12 cellular contexts compared by ENCODE assay signal in the genomic region with DNA sequence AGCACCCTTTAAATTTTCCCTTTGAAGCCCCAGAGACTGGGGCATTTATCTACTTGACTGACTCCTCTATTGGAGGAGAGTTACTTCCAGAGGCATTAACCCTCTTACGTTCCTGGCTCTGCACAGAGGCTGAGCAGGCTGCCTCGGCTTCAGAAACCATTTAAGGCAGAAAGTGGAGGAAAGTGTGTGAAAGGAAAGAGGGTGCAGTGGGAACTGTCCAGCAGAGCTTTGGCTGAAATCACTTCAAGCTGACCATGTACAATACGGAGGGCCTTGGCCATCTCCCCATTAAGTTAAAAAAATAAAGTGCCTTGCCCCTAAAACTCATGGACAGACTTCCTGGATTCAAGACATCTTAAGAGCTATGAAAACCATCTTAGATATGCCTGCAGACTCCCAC.
DNase-seq lines count a peak whose midpoint lies in the region; ATAC-seq and TF ChIP-seq lines count a peak whose summit lies in the region.
"Had no signal": no experiment of that assay in that cellular context is flagged by ENCODE, and none has a peak within 500 bp of the region (broad histone marks: within the 10 kb centered on the region; RNA-seq: fewer than 3 reads in every experiment).

No MANE protein-coding gene starts in this region.

- 0 out of 2 replicates have a peak overlapping the region, but pooled peaks have one; percentile 63 for H2AFZ ChIP-seq in GM23338
- no peak overlapping the region for H2AFZ ChIP-seq in mammary epithelial cell (ENCODE audit: low read depth, low read length)

- H3K9ac ChIP-seq in mammary epithelial cell (ENCODE audit: insufficient read depth, low read length) (no peak overlapping the region), mesendoderm (ENCODE audit: low read length) (no peak overlapping the region)

- no peak for TF ChIP-seq EP300 in sigmoid colon (IDR thresholded peaks at IDR 0.05)

- dilution Hi-C loops in mammary epithelial cell (cut with HindIII; ENCODE audit: low sequenced_read_pairs) = no loop called here

- no peak overlapping the region for H3K18ac ChIP-seq in mesendoderm (ENCODE audit: low read length)

- H3K27ac ChIP-seq in GM23338 (ENCODE audit: low read depth) = no peak overlapping the region
- H3K27ac ChIP-seq in mammary epithelial cell (ENCODE audit: insufficient read depth, low read depth, low read length) = no peak overlapping the region
- no peak overlapping the region for H3K27ac ChIP-seq in mesendoderm (ENCODE audit: low read depth, low read length)
- no peak overlapping the region for H3K27ac ChIP-seq in aorta (ENCODE audit: low read depth in 1 of 2, low read length in 2 of 2)
- H3K27ac ChIP-seq in sigmoid colon = no peak overlapping the region

- DNase-seq in GM23338 (ENCODE audit: low spot score) (peak; percentile 67), NCI-H69 (lab: John Stamatoyannopoulos, UW) (peak; percentile 12), mammary epithelial cell (peak; percentile 37), mesendoderm (peak; percentile 66), G401 (ENCODE audit: low spot score) (no peak), aorta (no peak), sigmoid colon (no peak)
- DNase-seq: activated CD4-positive, CD25-positive, alpha-beta regulatory T cell treated with anti-CD3 and anti-CD28 coated beads, Interleukin-2, amount 50 U/mL, for 72 hours; NCI-H2029; right cardiac atrium had no signal

- intact Hi-C loops in mammary epithelial cell (cut with micrococcal nuclease) (no loop called here), aorta (cut with DNase I) (no loop called here), sigmoid colon (cut with DNase I) (no loop called here)

- no peak overlapping the region for H4K5ac ChIP-seq in mesendoderm (ENCODE audit: low read length)

- no peaks in the 10 kb centered on the region for H3F3A ChIP-seq in GM23338 (replicated peaks; ENCODE audit: low read depth)

- H4K20me1 ChIP-seq in GM23338 (replicated peaks; ENCODE audit: insufficient read depth) (no peaks in the 10 kb centered on the region; the same call in 1 of the 2 replicates), mammary epithelial cell (ENCODE audit: insufficient read depth, low read length) (no peaks in the 10 kb centered on the region)

- H3K27me3 Mint-ChIP-seq in GM23338 (ENCODE audit: insufficient read depth, low read depth, poor library complexity) = peaks cover 2% of the 10 kb centered on the region

- no peak overlapping the region for H3K4ac ChIP-seq in mesendoderm (ENCODE audit: low read depth, low read length)

- ATAC-seq in GM23338 (peak; percentile 86), GM19395 (IDR thresholded peaks at IDR 0.05; ENCODE audit: unreplicated experiment) (no peak), aorta (ENCODE audit: low FRiP score) (no peak)
- ATAC-seq: Panc1, right cardiac atrium had no signal

- no peak for TF ChIP-seq POLR2A in sigmoid colon (IDR thresholded peaks at IDR 0.05)

- CTCF ChIA-PET in mammary epithelial cell (lab: Charles Lee; ENCODE audit: low non-redundant PET) = no interaction called here

- H3K27me3 ChIP-seq in GM23338 (ENCODE audit: insufficient read depth) (no peaks in the 10 kb centered on the region), mammary epithelial cell (ENCODE audit: insufficient read depth, low read length) (no peaks in the 10 kb centered on the region), mesendoderm (ENCODE audit: insufficient read depth, low read length, poor library complexity) (no peaks in the 10 kb centered on the region), aorta (ENCODE audit: control insufficient read depth in 1 of 2, insufficient read depth in 2 of 2, low read length in 1 of 2) (no peaks in the 10 kb centered on the region), sigmoid colon (peaks cover 0 to 8% (median 0%) of the 10 kb centered on the region in 3 donors)

- no peak overlapping the region for H3K23ac ChIP-seq in mesendoderm (ENCODE audit: low read length)

- H4K8ac ChIP-seq in mesendoderm (ENCODE audit: low read depth, low read length) = no peak overlapping the region

- no peaks in the 10 kb centered on the region for H3K36me3 ChIP-seq in GM23338 (ENCODE audit: insufficient read depth)
- no peaks in the 10 kb centered on the region for H3K36me3 ChIP-seq in mammary epithelial cell (ENCODE audit: insufficient read depth, low read length)
- H3K36me3 ChIP-seq in mesendoderm (ENCODE audit: control insufficient read depth, insufficient read depth, low read length) = no peaks in the 10 kb centered on the region
- no peaks in the 10 kb centered on the region for H3K36me3 ChIP-seq in aorta (ENCODE audit: control insufficient read depth in 1 of 2, insufficient read depth in 2 of 2, low read length in 1 of 2)
- no peaks in the 10 kb centered on the region for H3K36me3 ChIP-seq in sigmoid colon

- H3K4me1 ChIP-seq in GM23338 (ENCODE audit: insufficient read depth) = no peaks in the 10 kb centered on the region
- no peaks in the 10 kb centered on the region for H3K4me1 ChIP-seq in mammary epithelial cell (ENCODE audit: insufficient read depth, low read length)
- H3K4me1 ChIP-seq in mesendoderm (ENCODE audit: control insufficient read depth, low read depth, low read length) = no peaks in the 10 kb centered on the region
- H3K4me1 ChIP-seq in aorta (ENCODE audit: control insufficient read depth in 1 of 2, insufficient read depth in 2 of 2, low read length in 2 of 2) = no peaks in the 10 kb centered on the region
- no peaks in the 10 kb centered on the region for H3K4me1 ChIP-seq in sigmoid colon

- H3K9me2 ChIP-seq in GM23338 (ENCODE audit: insufficient read depth) = no peaks in the 10 kb centered on the region

- no peak overlapping the region for H2AK5ac ChIP-seq in mesendoderm (ENCODE audit: low read length)

- H3K79me2 ChIP-seq in GM23338 (replicated peaks; ENCODE audit: insufficient read depth) (no peaks in the 10 kb centered on the region), mammary epithelial cell (ENCODE audit: insufficient read depth, low read length) (no peaks in the 10 kb centered on the region), mesendoderm (ENCODE audit: control insufficient read depth, insufficient read depth, low read length) (no peaks in the 10 kb centered on the region)

- no peak overlapping the region for H2BK120ac ChIP-seq in mesendoderm (ENCODE audit: low read depth, low read length)

- H3K9me3 ChIP-seq in mammary epithelial cell (replicated peaks; ENCODE audit: insufficient read depth, low read length) (no peaks in the 10 kb centered on the region), aorta (ENCODE audit: control insufficient read depth, low read length) (no peaks in the 10 kb centered on the region), sigmoid colon (no peaks in the 10 kb centered on the region)

- no peak overlapping the region for H3K4me3 ChIP-seq in GM23338
- H3K4me3 ChIP-seq in mammary epithelial cell (replicated peaks in 1 of 3; ENCODE audit: insufficient read depth in 1 of 3, low read depth in 2 of 3, low read length in 3 of 3) = no peak overlapping the region
- no peak overlapping the region for H3K4me3 ChIP-seq in mesendoderm (ENCODE audit: low read length)
- H3K4me3 ChIP-seq in aorta (ENCODE audit: low read length in 2 of 2) = no peak overlapping the region
- H3K4me3 ChIP-seq in sigmoid colon = no peak overlapping the region

- in situ Hi-C loops in mammary epithelial cell (cut with MboI; ENCODE audit: low sequenced_read_pairs in 2 of 2) (no loop called here), G401 (cut with HindIII; ENCODE audit: low sequenced_read_pairs) (no loop called here)

- H3K79me1 ChIP-seq in mesendoderm (ENCODE audit: low read length) = no peaks in the 10 kb centered on the region

- no peak for TF ChIP-seq CTCF in GM23338 (conservative IDR thresholded peaks at IDR 0.05; ENCODE audit: low read depth in 2 of 2)
- no peak for TF ChIP-seq CTCF in mammary epithelial cell (conservative IDR thresholded peaks at IDR 0.05 in 1 of 2, IDR thresholded peaks at IDR 0.05 in 1 of 2; ENCODE audit: extremely low read depth in 1 of 2, insufficient read depth in 1 of 2, low read depth in 1 of 2, low read length in 2 of 2)
- TF ChIP-seq CTCF in sigmoid colon (IDR thresholded peaks at IDR 0.05) = no peak

- no peak overlapping the region for H3K4me3 Mint-ChIP-seq in GM23338

- no peaks in the 10 kb centered on the region for H3K36me3 Mint-ChIP-seq in GM23338 (ENCODE audit: low read depth)

- no peak overlapping the region for H2BK15ac ChIP-seq in mesendoderm (replicated peaks; ENCODE audit: low read depth)

- H3K4me2 ChIP-seq in GM23338 (no peak overlapping the region), mammary epithelial cell (ENCODE audit: insufficient read depth, low read depth, low read length) (no peak overlapping the region), mesendoderm (ENCODE audit: low read length) (no peak overlapping the region)

- no peaks in the 10 kb centered on the region for H3K9me3 Mint-ChIP-seq in GM23338

- no peak overlapping the region for H3K56ac ChIP-seq in mesendoderm (ENCODE audit: low read length)

- no peak overlapping the region for H3K27ac Mint-ChIP-seq in GM23338

- no TSS peak for BruUV-seq in mammary epithelial cell (replicated peaks; lab: Mats Ljungman, UMichigan)

- H3K4me1 Mint-ChIP-seq in GM23338 = no peaks in the 10 kb centered on the region

- H2BK5ac ChIP-seq in mesendoderm (ENCODE audit: low read length) = no peak overlapping the region

- 3% methylated on average over 3 of the region's 3 CpGs for WGBS in mammary epithelial cell (ENCODE audit: low coverage, missing lambda C conversion rate)
- WGBS in mesendoderm (ENCODE audit: extremely low coverage, insufficient coverage, low lambda C conversion rate) = no CpG with 5 or more reads among the region's 3 CpGs
- 1% methylated on average over 3 of the region's 3 CpGs for WGBS in aorta, 2 donors
- 21 to 25% methylated on average over 3 of the region's 3 CpGs for WGBS in sigmoid colon, 2 donors

Comparison
In these comparisons a context has a peak if more than half of its experiments do, and no peak if none do; other contexts are left out.
1. DNase-seq: peak in GM23338 (single experiment), NCI-H69 (single experiment), mammary epithelial cell (single experiment) and mesendoderm (single experiment); none in G401 (single experiment), aorta (0 of 2) and sigmoid colon (single experiment).